In the genomic region with DNA sequence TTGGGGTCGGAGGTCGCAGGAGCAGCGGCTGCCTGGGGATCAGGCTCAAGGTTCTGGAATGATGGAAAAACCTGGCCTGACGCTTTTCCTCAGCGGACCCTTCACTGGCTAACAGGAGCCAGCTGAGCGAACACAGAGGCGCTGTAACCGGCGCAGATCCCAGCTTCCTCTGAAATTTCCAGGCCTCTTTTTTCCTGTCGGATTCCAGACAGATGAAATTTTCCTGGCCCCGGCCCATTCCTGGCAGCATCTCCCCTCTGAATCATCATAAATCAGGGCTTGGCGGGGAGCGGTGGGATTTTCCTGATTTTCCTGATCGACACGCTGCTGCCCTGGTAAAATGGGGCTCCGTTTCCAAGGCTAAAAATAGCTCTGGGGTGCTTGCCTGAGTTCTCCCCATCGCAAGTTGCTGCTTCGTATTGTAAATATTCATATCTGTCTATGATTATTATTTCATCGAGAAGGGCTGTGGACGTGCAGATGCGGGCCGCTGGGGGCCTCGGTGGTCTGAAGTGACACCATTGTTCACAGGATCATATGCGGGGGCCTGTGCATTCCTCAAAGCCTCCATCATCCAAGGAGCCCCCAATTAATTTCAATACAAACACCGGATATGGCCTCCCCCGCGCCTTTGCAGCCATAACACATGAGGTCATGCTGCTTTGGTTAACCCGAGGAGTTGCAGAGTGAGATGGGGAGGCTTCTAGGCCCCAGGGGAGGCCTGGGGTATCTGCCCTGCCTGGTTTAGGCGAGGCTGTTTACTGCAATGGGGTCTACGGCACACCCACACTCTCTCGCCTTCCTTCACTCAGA, we compare ENCODE assay signal across 9 cellular contexts. TPM values are rescaled to one million over a fixed set of nuclear protein-coding genes. Genes with fewer than 3 reads are reported as not detected.
A peak's percentile ranks its signal among the peaks of the same experiment; 100 is the strongest.
DNase-seq lines count a peak whose midpoint lies in the region; ATAC-seq and TF ChIP-seq lines count a peak whose summit lies in the region.
"Had no signal": no experiment of that assay in that cellular context is flagged by ENCODE, and none has a peak within 500 bp of the region (broad histone marks: within the 10 kb centered on the region; RNA-seq: fewer than 3 reads in every experiment).

No MANE protein-coding gene starts in this region.

- peaks cover 23% of the 10 kb centered on the region for H3K9me3 Mint-ChIP-seq in nephron progenitor cell

- H3K27ac Mint-ChIP-seq in nephron progenitor cell: peak overlapping the region; percentile 96

- peak overlapping the region; percentile 58 for H2AFZ ChIP-seq in ACC112 (ENCODE audit: low read length, unreplicated experiment)

- H3K4me1 ChIP-seq in ACC112 (ENCODE audit: control insufficient read depth, insufficient read depth, low read length, unreplicated experiment) (peaks cover 26% of the 10 kb centered on the region), RWPE2 (ENCODE audit: insufficient read depth, poor library complexity, severe bottlenecking) (peaks cover 15% of the 10 kb centered on the region)

- H3K27me3 ChIP-seq in ACC112 (ENCODE audit: insufficient read depth, low read length) (no peaks in the 10 kb centered on the region), RWPE2 (ENCODE audit: insufficient read depth, poor library complexity, severe bottlenecking) (no peaks in the 10 kb centered on the region)
- H3K27me3 ChIP-seq: BLaER1 had no signal

- no peaks in the 10 kb centered on the region for H3K79me2 ChIP-seq in ACC112 (ENCODE audit: control insufficient read depth, insufficient read depth, low read length, unreplicated experiment)

- H3K27me3 Mint-ChIP-seq in nephron progenitor cell (ENCODE audit: low read depth, poor library complexity): peaks cover 23% of the 10 kb centered on the region

- no peak overlapping the region for H3K4me3 Mint-ChIP-seq in nephron progenitor cell

- H3K4me3 ChIP-seq in ACC112 (ENCODE audit: low read depth, low read length) (peak overlapping the region; percentile 38), RWPE2 (ENCODE audit: severe bottlenecking) (no peak overlapping the region), fibroblast of pulmonary artery (replicated peaks; ENCODE audit: low read depth, low read length) (no peak overlapping the region)
- H3K4me3 ChIP-seq: BLaER1 had no signal

- DNase-seq in RWPE2 (ENCODE audit: low spot score) (no peak), fibroblast of pulmonary artery (ENCODE audit: low read depth) (peak; percentile 94), nephron progenitor cell (peak; percentile 23), occipital lobe (lab: John Stamatoyannopoulos, UW) (no peak)

- peak overlapping the region; percentile 87 for H3K27ac ChIP-seq in ACC112 (ENCODE audit: low read depth, low read length)
- H3K27ac ChIP-seq in RWPE2 (ENCODE audit: poor library complexity, severe bottlenecking): peak overlapping the region; percentile 74
- H3K27ac ChIP-seq: BLaER1 had no signal

- peak; percentile 85 for ATAC-seq in RWPE2 (ENCODE audit: low read depth)
- ATAC-seq in GM19351 (IDR thresholded peaks at IDR 0.05; ENCODE audit: unreplicated experiment): no peak
- no peak for ATAC-seq in GM21723 (IDR thresholded peaks at IDR 0.05; ENCODE audit: unreplicated experiment)
- ATAC-seq in HG02870 (IDR thresholded peaks at IDR 0.05; ENCODE audit: unreplicated experiment): no peak

- TF ChIP-seq CTCF in RWPE2 (IDR thresholded peaks at IDR 0.05; ENCODE audit: poor library complexity, severe bottlenecking) (no peak), fibroblast of pulmonary artery (IDR thresholded peaks at IDR 0.05; ENCODE audit: low read length, missing control alignments) (no peak), nephron progenitor cell (IDR thresholded peaks at IDR 0.05) (no peak)

- peaks cover 56% of the 10 kb centered on the region for H3K4me1 Mint-ChIP-seq in nephron progenitor cell

- peaks cover 14% of the 10 kb centered on the region for H3K36me3 Mint-ChIP-seq in nephron progenitor cell (ENCODE audit: low read depth)

- H3K9me3 ChIP-seq in RWPE2 (ENCODE audit: severe bottlenecking): no peaks in the 10 kb centered on the region

- H3K36me3 ChIP-seq in ACC112 (ENCODE audit: insufficient read depth, low read length) (no peaks in the 10 kb centered on the region), RWPE2 (ENCODE audit: low read depth) (no peaks in the 10 kb centered on the region)
- H3K36me3 ChIP-seq: BLaER1 had no signal

RNA-seq across cellular contexts. Expression of gene ETV4, which starts 45.8 kb away (rescaled TPM):
- 1.4 TPM for total RNA-seq in occipital lobe

Comparison
In these comparisons a context has a peak if more than half of its experiments do, and no peak if none do; other contexts are left out.
1. DNase-seq: peak in fibroblast of pulmonary artery (single experiment) and nephron progenitor cell (single experiment); none in RWPE2 (single experiment) and occipital lobe (single experiment).